Comparison of ENCODE assay signal across 30 cellular contexts in the genomic region with DNA sequence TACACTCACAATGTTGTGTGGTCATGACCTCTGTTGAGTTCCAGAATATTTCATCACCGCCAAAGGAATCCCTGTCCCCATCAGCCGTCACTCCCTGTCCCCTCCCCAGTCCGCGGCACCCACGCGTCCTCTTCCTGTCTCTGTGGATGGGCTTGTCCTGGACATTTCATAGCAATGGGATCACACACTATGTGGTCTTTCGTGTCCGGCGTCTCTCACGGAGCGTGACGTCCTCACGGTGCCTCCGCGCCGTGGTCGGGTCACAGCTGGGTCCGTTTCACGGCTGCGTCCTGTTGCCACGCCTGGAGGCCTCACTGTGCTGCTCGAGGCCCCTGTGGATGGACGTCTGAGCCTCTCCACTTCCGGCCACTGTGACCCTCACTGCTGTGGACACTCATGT. TPM values are rescaled to one million over a fixed set of nuclear protein-coding genes. Genes with fewer than 3 reads are reported as not detected.
DNase-seq lines count a peak whose midpoint lies in the region; ATAC-seq, FAIRE-seq and TF ChIP-seq lines count a peak whose summit lies in the region.
"Had no signal": no experiment of that assay in that cellular context is flagged by ENCODE, and none has a peak within 500 bp of the region (broad histone marks: within the 10 kb centered on the region; RNA-seq: fewer than 3 reads in every experiment).

No MANE protein-coding gene starts in this region.

- no peak overlapping the region for H2BK15ac ChIP-seq in IMR-90 (ENCODE audit: low read depth, low read length)
- 0 out of 2 replicates have a peak overlapping the region, but pooled peaks have one; percentile 25 for H2BK15ac ChIP-seq in H1 (ENCODE audit: low read length)

- in situ Hi-C loops in IMR-90 (cut with MboI; ENCODE audit: low sequenced_read_pairs), result no loop called here

- no peak overlapping the region; the same call in 1 of the 2 replicates for H2AK5ac ChIP-seq in IMR-90 (ENCODE audit: low read depth, low read length)
- no peak overlapping the region for H2AK5ac ChIP-seq in H1 (ENCODE audit: low read depth, low read length)

- H2BK20ac ChIP-seq in IMR-90 (ENCODE audit: low read depth, low read length), result no peak overlapping the region
- no peak overlapping the region for H2BK20ac ChIP-seq in H1 (ENCODE audit: low read length)

- no TSS peak for BruUV-seq in IMR-90 (replicated peaks; lab: Mats Ljungman, UMichigan)

- H4K20me1 ChIP-seq in IMR-90 (ENCODE audit: insufficient read depth, low read length) (no peaks in the 10 kb centered on the region), H1 (replicated peaks in 1 of 2; ENCODE audit: control insufficient read depth in 1 of 2, insufficient read depth in 2 of 2, low read length in 2 of 2) (no peaks in the 10 kb centered on the region)

- H2AFZ ChIP-seq in IMR-90 (replicated peaks; ENCODE audit: low read length, poor library complexity) (peak overlapping the region; percentile 32), H1 (ENCODE audit: low read length) (no peak overlapping the region)
- H2AFZ ChIP-seq: PC-9 had no signal

- no peaks in the 10 kb centered on the region for H3K36me3 Mint-ChIP-seq in stimulated activated naive B cell treated with anti-CD40 and anti-IgM and Interleukin-4, amounts not matched to agents 10 μg/mL and 1 μg/mL and 100 μg/mL, for 72 hours
- no peaks in the 10 kb centered on the region for H3K36me3 Mint-ChIP-seq in activated CD4-positive, alpha-beta T cell treated with anti-CD3 and anti-CD28 coated beads, Interleukin-2, amount 10 ng/mL, durations not matched to agents 24 days and 14 days (ENCODE audit: low read depth)

- H4K5ac ChIP-seq in IMR-90 (ENCODE audit: low read depth, low read length), result no peak overlapping the region
- H4K5ac ChIP-seq in H1 (ENCODE audit: insufficient read length, low read depth, low read length), result no peak overlapping the region

- WGBS in IMR-90 (ENCODE audit: extremely low coverage in 2 of 2, insufficient read length in 1 of 2), 2 experiments, result 64% methylated on average over 10 of the region's 24 CpGs; no CpG with 5 or more reads in 1 of the 2 experiments
- 93% methylated on average over 21 of the region's 24 CpGs; no CpG with 5 or more reads in 1 of the 2 experiments for WGBS in H1 (ENCODE audit: extremely low coverage in 1 of 2, insufficient coverage in 1 of 2, insufficient read length in 1 of 2, insufficient replicate concordance in 2 of 2, low coverage in 1 of 2, low lambda C conversion rate in 2 of 2, missing lambda C conversion rate in 1 of 2), 2 experiments

- H3K27me3 Mint-ChIP-seq in stimulated activated naive B cell treated with anti-CD40 and anti-IgM and Interleukin-4, amounts not matched to agents 10 μg/mL and 1 μg/mL and 100 μg/mL, for 72 hours, result peaks cover 36 to 37% of the 10 kb centered on the region in 2 donors
- peaks cover 7% of the 10 kb centered on the region for H3K27me3 Mint-ChIP-seq in activated CD4-positive, alpha-beta T cell treated with anti-CD3 and anti-CD28 coated beads, Interleukin-2, amount 10 ng/mL, durations not matched to agents 24 days and 14 days

- CTCF ChIA-PET in IMR-90 (lab: Yijun Ruan, JAX), result no interaction called here
- CTCF ChIA-PET in H1 (lab: Charles Lee; ENCODE audit: partially characterized antibody), result no interaction called here

- no peak overlapping the region for H3K56ac ChIP-seq in IMR-90 (ENCODE audit: extremely low read depth, insufficient read depth, low read length)
- H3K56ac ChIP-seq in H1 (replicated peaks; ENCODE audit: insufficient read length, low read depth, low read length), result no peak overlapping the region

- H3K4ac ChIP-seq in IMR-90 (ENCODE audit: low read depth, low read length) (no peak overlapping the region), H1 (replicated peaks; ENCODE audit: insufficient read length, low read depth, low read length) (no peak overlapping the region)

- no peak overlapping the region for H3K18ac ChIP-seq in IMR-90 (ENCODE audit: low read depth, low read length)
- no peak overlapping the region for H3K18ac ChIP-seq in H1 (ENCODE audit: extremely low read depth, low read length)

- FAIRE-seq in H1 (lab: Jason Lieb, UNC), result no peak
- FAIRE-seq: GM12892, GM19239 had no signal

- no peak for TF ChIP-seq EP300 in H1 (IDR thresholded peaks at IDR 0.05; ENCODE audit: borderline replicate concordance in 1 of 2, low read depth in 2 of 2, low read length in 2 of 2)

- no peak overlapping the region for H3K9ac ChIP-seq in IMR-90 (ENCODE audit: low read depth, low read length)
- H3K9ac ChIP-seq in H1 (replicated peaks in 1 of 4; ENCODE audit: extremely low read depth in 1 of 4, low read depth in 3 of 4, low read length in 3 of 4), result no peak overlapping the region

- H2BK120ac ChIP-seq in IMR-90 (ENCODE audit: low read depth, low read length), result no peak overlapping the region
- no peak overlapping the region for H2BK120ac ChIP-seq in H1 (replicated peaks; ENCODE audit: low read depth, low read length)

- POLR2A ChIA-PET in IMR-90 (lab: Charles Lee; ENCODE audit: unreplicated experiment), result no interaction called here
- POLR2A ChIA-PET in H1 (lab: Charles Lee; ENCODE audit: partially characterized antibody), result interaction anchor here (0.6 kb wide), 1 partner anchor 33 kb away, joined by 5 read pairs; no protein-coding TSS in a partner anchor

- H3K9me3 ChIP-seq in IMR-90 (ENCODE audit: control insufficient read depth, insufficient read depth, low read length) (no peaks in the 10 kb centered on the region), H1 (ENCODE audit: insufficient read depth in 2 of 2, low read depth in 1 of 2, low read length in 1 of 2) (no peaks in the 10 kb centered on the region)
- H3K9me3 ChIP-seq: BE2C, MG63 had no signal

- H2BK12ac ChIP-seq in H1 (ENCODE audit: low read depth, low read length), result 0 out of 2 replicates have a peak overlapping the region, but pooled peaks have one; percentile 4

- H3K27ac ChIP-seq in IMR-90 (ENCODE audit: insufficient read depth, low read length) (no peak overlapping the region), H1 (ENCODE audit: low read depth, low read length) (no peak overlapping the region)
- H3K27ac ChIP-seq: PC-9, RWPE1, SK-N-MC had no signal

- intact Hi-C loops in IMR-90 (cut with micrococcal nuclease), result no loop called here
- intact Hi-C loops in activated CD4-positive, alpha-beta T cell treated with anti-CD3 and anti-CD28 coated beads, Interleukin-2, amount 10 ng/mL, durations not matched to agents 24 days and 14 days (cut with micrococcal nuclease), result no loop called here

- ATAC-seq in IMR-90 (ENCODE audit: low read depth), result no peak
- ATAC-seq in stimulated activated naive B cell treated with anti-CD40 and anti-IgM and Interleukin-4, amounts not matched to agents 10 μg/mL and 1 μg/mL and 100 μg/mL, for 72 hours (replicated peaks), result no peak
- ATAC-seq: HCT116 had no signal

- H3K4me2 ChIP-seq in IMR-90 (ENCODE audit: low read depth, low read length) (no peak overlapping the region), H1 (ENCODE audit: insufficient read depth in 1 of 2, low read depth in 2 of 2, low read length in 2 of 2) (no peak overlapping the region)
- H3K4me2 ChIP-seq: PC-9 had no signal

- no peaks in the 10 kb centered on the region for H3K79me2 ChIP-seq in H1 (ENCODE audit: control insufficient read depth in 1 of 2, insufficient read depth in 2 of 2, low read length in 2 of 2)

- no peak overlapping the region for H3K4me3 Mint-ChIP-seq in stimulated activated naive B cell treated with anti-CD40 and anti-IgM and Interleukin-4, amounts not matched to agents 10 μg/mL and 1 μg/mL and 100 μg/mL, for 72 hours
- H3K4me3 Mint-ChIP-seq in activated CD4-positive, alpha-beta T cell treated with anti-CD3 and anti-CD28 coated beads, Interleukin-2, amount 10 ng/mL, durations not matched to agents 24 days and 14 days, result no peak overlapping the region

- H3K4me3 ChIP-seq in IMR-90 (ENCODE audit: insufficient read depth, low read depth, low read length) (no peak overlapping the region), H1 (ENCODE audit: extremely low read depth in 1 of 4, insufficient read depth in 2 of 4, low read depth in 3 of 4, low read length in 4 of 4) (no peak overlapping the region)
- H3K4me3 ChIP-seq: MG63, PC-9, SK-N-MC had no signal

- H4K91ac ChIP-seq in IMR-90 (ENCODE audit: insufficient read depth, low read depth, low read length), result no peak overlapping the region
- H4K91ac ChIP-seq in H1 (replicated peaks; ENCODE audit: insufficient read length, low read length), result no peak overlapping the region

- TF ChIP-seq RAD21 in IMR-90 (IDR thresholded peaks at IDR 0.05; ENCODE audit: low read length) (no peak), H1 (IDR thresholded peaks at IDR 0.05 in 1 of 2, conservative IDR thresholded peaks at IDR 0.05 in 1 of 2; ENCODE audit: low read depth in 2 of 2, low read length in 2 of 2) (no peak)

- H3K9me1 ChIP-seq in IMR-90 (ENCODE audit: insufficient read depth, low read length), result no peaks in the 10 kb centered on the region

- dilution Hi-C loops in IMR-90 (cut with HindIII; ENCODE audit: low sequenced_read_pairs, unreplicated experiment), result no loop called here

- H3K14ac ChIP-seq in IMR-90 (replicated peaks; ENCODE audit: low read depth, low read length), result no peak overlapping the region
- H3K14ac ChIP-seq in H1 (ENCODE audit: insufficient read length), result no peak overlapping the region

- H2BK5ac ChIP-seq in IMR-90 (ENCODE audit: low read depth, low read length, poor library complexity, severe bottlenecking) (no peak overlapping the region), H1 (ENCODE audit: low read depth, low read length) (no peak overlapping the region)

- H3K27me3 ChIP-seq in IMR-90 (ENCODE audit: control insufficient read depth, insufficient read depth, low read length) (peaks cover 3% of the 10 kb centered on the region; the same call in 1 of the 2 replicates), H1 (replicated peaks in 1 of 4; ENCODE audit: control insufficient read depth in 3 of 4, extremely low read depth in 1 of 4, insufficient read depth in 3 of 4, low read length in 3 of 4) (no peaks in the 10 kb centered on the region)
- H3K27me3 ChIP-seq: MG63 had no signal

- H4K8ac ChIP-seq in IMR-90 (ENCODE audit: low read depth in 2 of 2, low read length in 2 of 2) (no peak overlapping the region), H1 (ENCODE audit: extremely low read depth, insufficient read depth, low read length) (no peak overlapping the region; the same call in 1 of the 2 replicates)

- TF ChIP-seq POLR2A in IMR-90 (IDR thresholded peaks at IDR 0.05; ENCODE audit: low read depth, low read length) (no peak), H1 (IDR thresholded peaks at IDR 0.05; ENCODE audit: control extremely low read depth in 1 of 2, low read depth in 2 of 2, low read length in 2 of 2) (no peak)

- peak overlapping the region; percentile 62 for H3K27ac Mint-ChIP-seq in stimulated activated naive B cell treated with anti-CD40 and anti-IgM and Interleukin-4, amounts not matched to agents 10 μg/mL and 1 μg/mL and 100 μg/mL, for 72 hours
- H3K27ac Mint-ChIP-seq in activated CD4-positive, alpha-beta T cell treated with anti-CD3 and anti-CD28 coated beads, Interleukin-2, amount 10 ng/mL, durations not matched to agents 24 days and 14 days, result no peak overlapping the region
- H3K27ac Mint-ChIP-seq: CD14-positive monocyte had no signal

- H3K9me3 Mint-ChIP-seq in stimulated activated naive B cell treated with anti-CD40 and anti-IgM and Interleukin-4, amounts not matched to agents 10 μg/mL and 1 μg/mL and 100 μg/mL, for 72 hours, result no peaks in the 10 kb centered on the region
- H3K9me3 Mint-ChIP-seq in activated CD4-positive, alpha-beta T cell treated with anti-CD3 and anti-CD28 coated beads, Interleukin-2, amount 10 ng/mL, durations not matched to agents 24 days and 14 days, result no peaks in the 10 kb centered on the region

- H3K4me1 ChIP-seq in IMR-90 (ENCODE audit: control insufficient read depth, insufficient read depth, low read length), result no peaks in the 10 kb centered on the region
- H3K4me1 ChIP-seq in H1 (replicated peaks in 1 of 4; ENCODE audit: control insufficient read depth in 3 of 4, insufficient read depth in 4 of 4, low read length in 3 of 4), result no peaks in the 10 kb centered on the region
- H3K4me1 ChIP-seq: BE2C had no signal

- H3K23ac ChIP-seq in IMR-90 (ENCODE audit: low read depth, low read length), result no peak overlapping the region
- H3K23ac ChIP-seq in H1 (ENCODE audit: insufficient read length), result no peak overlapping the region

- H3K79me1 ChIP-seq in IMR-90 (ENCODE audit: low read depth in 1 of 2, low read length in 2 of 2) (no peaks in the 10 kb centered on the region), H1 (ENCODE audit: low read depth, low read length) (no peaks in the 10 kb centered on the region)

- no peaks in the 10 kb centered on the region for H3K23me2 ChIP-seq in H1 (ENCODE audit: low read depth, low read length)

- DNase-seq in IMR-90, result no peak
- no peak for DNase-seq in H1 (ENCODE audit: low read depth in 1 of 2, low spot score in 2 of 2)
- no peak for DNase-seq in stimulated activated naive B cell treated with anti-CD40 and anti-IgM and Interleukin-4, amounts not matched to agents 10 μg/mL and 1 μg/mL and 100 μg/mL, for 72 hours
- DNase-seq in Kasumi-1 (lab: John Stamatoyannopoulos, UW), result no peak
- DNase-seq in CD1c-positive myeloid dendritic cell (ENCODE audit: extremely low spot score), result no peak
- no peak for DNase-seq in activated CD4-positive, alpha-beta T cell treated with anti-CD3 and anti-CD28 coated beads, Interleukin-2, amount 10 ng/mL, durations not matched to agents 24 days and 14 days
- DNase-seq: BE2C, Calu3, DMS79 treated with DMSO at 0.1 percent for 48 hours, GF-D8, KBM-7, MG63, NCI-H1092, NCI-H1417 treated with DMSO at 0.1 percent for 48 hours, NCI-H1694 treated with DMSO at 0.1 percent for 48 hours, NCI-H2081, NCI-H2227 treated with DMSO at 0.1 percent for 48 hours, NCI-H526 treated with DMSO at 0.1 percent for 48 hours, PC-9, SIG-M5 had no signal

- no peak overlapping the region for H2AK9ac ChIP-seq in IMR-90 (replicated peaks; ENCODE audit: low read depth, low read length, poor library complexity)

- TF ChIP-seq CTCF in IMR-90 (conservative IDR thresholded peaks at IDR 0.05; ENCODE audit: low read depth, low read length) (no peak), H1 (IDR thresholded peaks at IDR 0.05; ENCODE audit: control extremely low read depth in 1 of 3, insufficient read depth in 1 of 3, low read depth in 1 of 3, low read length in 3 of 3) (no peak)

- peaks cover 0 to 4% of the 10 kb centered on the region in 2 donors for H3K4me1 Mint-ChIP-seq in stimulated activated naive B cell treated with anti-CD40 and anti-IgM and Interleukin-4, amounts not matched to agents 10 μg/mL and 1 μg/mL and 100 μg/mL, for 72 hours
- H3K4me1 Mint-ChIP-seq in activated CD4-positive, alpha-beta T cell treated with anti-CD3 and anti-CD28 coated beads, Interleukin-2, amount 10 ng/mL, durations not matched to agents 24 days and 14 days, result peaks cover 3% of the 10 kb centered on the region

- H3K36me3 ChIP-seq in IMR-90 (ENCODE audit: control insufficient read depth, insufficient read depth, low read length), result no peaks in the 10 kb centered on the region
- no peaks in the 10 kb centered on the region for H3K36me3 ChIP-seq in H1 (ENCODE audit: control insufficient read depth in 2 of 4, insufficient read depth in 4 of 4, low read length in 3 of 4)
- H3K36me3 ChIP-seq: BE2C, MG63 had no signal

RNA-seq across cellular contexts. Expression of a gene that starts 6.6 kb away (rescaled TPM):
- not detected in 2 replicates for total RNA-seq in IMR-90 (2012; rRNA removed)
- polyA plus RNA-seq in IMR-90 (2012; rRNA removed), result 0.12 TPM in 1 of 2 replicates, not detected in the other
- 0.04 TPM in 1 of 2 replicates, not detected in the other for polyA plus RNA-seq in IMR-90 (2012; cell fraction: cytosol; rRNA removed)
- 2.3 and 4.0 TPM in 2 replicates for polyA plus RNA-seq in IMR-90 (2012; cell fraction: nucleus; rRNA removed; ENCODE audit: low replicate concordance)
- 0.93 TPM for polyA plus RNA-seq in PFSK-1 (2012; ENCODE audit: insufficient read length, low read depth)
- 0.80 and 1.7 TPM in 2 replicates for total RNA-seq in H1 (2021; fragmentation: NEBNext Ultra II Directional; extraction: Animal tissue kit (Norgen Biotek cat#: 25700))
- polyA plus RNA-seq in H1 (2011; rRNA removed), result 1.3 and 2.7 TPM in 2 replicates
- 1.1 TPM for polyA plus RNA-seq in H1 (2011; cell fraction: cytosol; rRNA removed)
- 5.9 TPM for polyA plus RNA-seq in H1 (2011; cell fraction: nucleus; rRNA removed)
- polyA plus RNA-seq in H1 (2012, experiment 1 of 2), result 0.33 to 1.8 TPM (median 1.0 TPM) in 4 replicates
- 0.26 TPM for polyA plus RNA-seq in H1 (2012, experiment 2 of 2)
- polyA plus RNA-seq in H1 (2013, experiment 1 of 2), result 0.41 TPM
- 0.55 TPM for polyA plus RNA-seq in H1 (2013, experiment 2 of 2)
- polyA minus RNA-seq in H1 (2011; rRNA and poly(A)+ RNA removed), result 0.29 TPM in 1 of 2 replicates, not detected in the other
- polyA minus RNA-seq in H1 (2011; cell fraction: cytosol; rRNA and poly(A)+ RNA removed), result 1.3 TPM
- polyA minus RNA-seq in H1 (2011; cell fraction: nucleus; rRNA and poly(A)+ RNA removed), result not detected
- total RNA-seq in activated CD4-positive, alpha-beta T cell treated with anti-CD3 and anti-CD28 coated beads, Interleukin-2, amount 10 ng/mL, durations not matched to agents 24 days and 14 days, result not detected in 2 replicates
- total RNA-seq: Calu3, H4, HT-29, PC-9 had no signal

RNA-seq across cellular contexts. Expression of a gene that starts 6.6 kb away (rescaled TPM):
- total RNA-seq in IMR-90 (2012; rRNA removed), result not detected in 2 replicates
- polyA plus RNA-seq in IMR-90 (2012; rRNA removed) (not detected in 2 replicates), H1 (2011; rRNA removed) (2.1 and 3.1 TPM in 2 replicates)
- polyA plus RNA-seq in IMR-90 (2012; cell fraction: cytosol; rRNA removed), result not detected in 2 replicates
- not detected in 2 replicates for polyA plus RNA-seq in IMR-90 (2012; cell fraction: nucleus; rRNA removed; ENCODE audit: low replicate concordance)
- 1.4 TPM for polyA plus RNA-seq in PFSK-1 (2012; ENCODE audit: insufficient read length, low read depth)
- total RNA-seq in H1 (2021; fragmentation: NEBNext Ultra II Directional; extraction: Animal tissue kit (Norgen Biotek cat#: 25700)), result 0.39 and 0.42 TPM in 2 replicates
- 0.88 TPM for polyA plus RNA-seq in H1 (2011; cell fraction: cytosol; rRNA removed)
- polyA plus RNA-seq in H1 (2011; cell fraction: nucleus; rRNA removed), result 1.6 TPM
- polyA plus RNA-seq in H1 (2012, experiment 1 of 2), result 0.60 to 0.87 TPM (median 0.71 TPM) in 3 of 4 replicates, not detected in the other
- 0.89 TPM for polyA plus RNA-seq in H1 (2012, experiment 2 of 2)
- polyA plus RNA-seq in H1 (2013, experiment 1 of 2), result 1.0 TPM
- polyA plus RNA-seq in H1 (2013, experiment 2 of 2), result 1.2 TPM
- polyA minus RNA-seq in H1 (2011; rRNA and poly(A)+ RNA removed), result 0.24 TPM in 1 of 2 replicates, not detected in the other
- polyA minus RNA-seq in H1 (2011; cell fraction: cytosol; rRNA and poly(A)+ RNA removed), result not detected
- polyA minus RNA-seq in H1 (2011; cell fraction: nucleus; rRNA and poly(A)+ RNA removed), result not detected
- total RNA-seq in activated CD4-positive, alpha-beta T cell treated with anti-CD3 and anti-CD28 coated beads, Interleukin-2, amount 10 ng/mL, durations not matched to agents 24 days and 14 days, result not detected in 2 replicates
- total RNA-seq: Calu3, HT-29, PC-9 had no signal
- polyA plus RNA-seq: CD14-positive monocyte had no signal

RNA-seq across cellular contexts. Expression of a gene that starts 12.5 kb away (rescaled TPM):
- 0.36 and 0.56 TPM in 2 replicates for total RNA-seq in IMR-90 (2012; rRNA removed)
- polyA plus RNA-seq in IMR-90 (2012; rRNA removed) (1.2 and 2.0 TPM in 2 replicates), H1 (2011; rRNA removed) (76.4 and 109 TPM in 2 replicates)
- polyA plus RNA-seq in IMR-90 (2012; cell fraction: cytosol; rRNA removed), result 1.0 and 4.3 TPM in 2 replicates
- polyA plus RNA-seq in IMR-90 (2012; cell fraction: nucleus; rRNA removed; ENCODE audit: low replicate concordance), result 1.4 and 3.6 TPM in 2 replicates
- 24.3 TPM for polyA plus RNA-seq in PFSK-1 (2012; ENCODE audit: insufficient read length, low read depth)
- total RNA-seq in H1 (2021; fragmentation: NEBNext Ultra II Directional; extraction: Animal tissue kit (Norgen Biotek cat#: 25700)), result 66.2 and 71.7 TPM in 2 replicates
- 66.5 TPM for polyA plus RNA-seq in H1 (2011; cell fraction: cytosol; rRNA removed)
- polyA plus RNA-seq in H1 (2011; cell fraction: nucleus; rRNA removed), result 89.7 TPM
- polyA plus RNA-seq in H1 (2012, experiment 1 of 2), result 24.6 to 62.3 TPM (median 53.0 TPM) in 4 replicates
- polyA plus RNA-seq in H1 (2012, experiment 2 of 2), result 35.8 TPM
- 66.3 TPM for polyA plus RNA-seq in H1 (2013, experiment 1 of 2)
- polyA plus RNA-seq in H1 (2013, experiment 2 of 2), result 72.6 TPM
- polyA minus RNA-seq in H1 (2011; rRNA and poly(A)+ RNA removed), result 39.8 and 46.2 TPM in 2 replicates
- 66.8 TPM for polyA minus RNA-seq in H1 (2011; cell fraction: cytosol; rRNA and poly(A)+ RNA removed)
- polyA minus RNA-seq in H1 (2011; cell fraction: nucleus; rRNA and poly(A)+ RNA removed), result 32.2 TPM
- not detected in 2 replicates for total RNA-seq in activated CD4-positive, alpha-beta T cell treated with anti-CD3 and anti-CD28 coated beads, Interleukin-2, amount 10 ng/mL, durations not matched to agents 24 days and 14 days
- total RNA-seq: Calu3, HT-29 had no signal
- polyA plus RNA-seq: CD14-positive monocyte had no signal

RNA-seq across cellular contexts. Expression of a gene that starts 17.9 kb away (rescaled TPM):
- total RNA-seq in IMR-90 (2012; rRNA removed), result not detected in 2 replicates
- polyA plus RNA-seq in IMR-90 (2012; rRNA removed) (0.24 and 0.27 TPM in 2 replicates), H1 (2011; rRNA removed) (not detected in 2 replicates)
- 0.10 and 0.21 TPM in 2 replicates for polyA plus RNA-seq in IMR-90 (2012; cell fraction: cytosol; rRNA removed)
- 1.5 and 1.6 TPM in 2 replicates for polyA plus RNA-seq in IMR-90 (2012; cell fraction: nucleus; rRNA removed; ENCODE audit: low replicate concordance)
- not detected for polyA plus RNA-seq in PFSK-1 (2012; ENCODE audit: insufficient read length, low read depth)
- total RNA-seq in H1 (2021; fragmentation: NEBNext Ultra II Directional; extraction: Animal tissue kit (Norgen Biotek cat#: 25700)), result not detected in 2 replicates
- not detected for polyA plus RNA-seq in H1 (2011; cell fraction: cytosol; rRNA removed)
- polyA plus RNA-seq in H1 (2011; cell fraction: nucleus; rRNA removed), result not detected
- not detected in 4 replicates for polyA plus RNA-seq in H1 (2012, experiment 1 of 2)
- not detected for polyA plus RNA-seq in H1 (2012, experiment 2 of 2)
- polyA plus RNA-seq in H1 (2013, experiment 1 of 2), result not detected
- not detected for polyA plus RNA-seq in H1 (2013, experiment 2 of 2)
- polyA minus RNA-seq in H1 (2011; rRNA and poly(A)+ RNA removed), result not detected in 2 replicates
- polyA minus RNA-seq in H1 (2011; cell fraction: cytosol; rRNA and poly(A)+ RNA removed), result not detected
- not detected for polyA minus RNA-seq in H1 (2011; cell fraction: nucleus; rRNA and poly(A)+ RNA removed)
- not detected in 2 replicates for total RNA-seq in activated CD4-positive, alpha-beta T cell treated with anti-CD3 and anti-CD28 coated beads, Interleukin-2, amount 10 ng/mL, durations not matched to agents 24 days and 14 days
- total RNA-seq: Calu3, H4, HT-29, NCI-H460, PC-9 had no signal

RNA-seq across cellular contexts. Expression of a gene that starts 25.2 kb away (rescaled TPM):
- total RNA-seq in IMR-90 (2012; rRNA removed), result 1.1 and 1.4 TPM in 2 replicates
- polyA plus RNA-seq in IMR-90 (2012; rRNA removed) (2.8 and 3.8 TPM in 2 replicates), H1 (2011; rRNA removed) (2.8 and 4.6 TPM in 2 replicates)
- polyA plus RNA-seq in IMR-90 (2012; cell fraction: cytosol; rRNA removed), result 5.2 and 11.5 TPM in 2 replicates
- 1.6 and 5.5 TPM in 2 replicates for polyA plus RNA-seq in IMR-90 (2012; cell fraction: nucleus; rRNA removed; ENCODE audit: low replicate concordance)
- 55.1 TPM for polyA plus RNA-seq in PFSK-1 (2012; ENCODE audit: insufficient read length, low read depth)
- total RNA-seq in H1 (2021; fragmentation: NEBNext Ultra II Directional; extraction: Animal tissue kit (Norgen Biotek cat#: 25700)), result 1.7 TPM in 2 replicates
- polyA plus RNA-seq in H1 (2011; cell fraction: cytosol; rRNA removed), result 3.8 TPM
- polyA plus RNA-seq in H1 (2011; cell fraction: nucleus; rRNA removed), result 2.4 TPM
- polyA plus RNA-seq in H1 (2012, experiment 1 of 2), result 1.0 to 2.1 TPM (median 1.3 TPM) in 4 replicates
- polyA plus RNA-seq in H1 (2012, experiment 2 of 2), result 0.83 TPM
- 1.5 TPM for polyA plus RNA-seq in H1 (2013, experiment 1 of 2)
- polyA plus RNA-seq in H1 (2013, experiment 2 of 2), result 1.4 TPM
- not detected in 2 replicates for polyA minus RNA-seq in H1 (2011; rRNA and poly(A)+ RNA removed)
- polyA minus RNA-seq in H1 (2011; cell fraction: cytosol; rRNA and poly(A)+ RNA removed), result 3.5 TPM
- polyA minus RNA-seq in H1 (2011; cell fraction: nucleus; rRNA and poly(A)+ RNA removed), result 4.7 TPM
- total RNA-seq in activated CD4-positive, alpha-beta T cell treated with anti-CD3 and anti-CD28 coated beads, Interleukin-2, amount 10 ng/mL, durations not matched to agents 24 days and 14 days, result 1.4 and 2.5 TPM in 2 replicates

Comparison
In these comparisons a context has a peak if more than half of its experiments do, and no peak if none do; other contexts are left out.
1. RNA of a gene that starts 12.5 kb away (total RNA-seq): 66.2 to 71.7 TPM in H1; 0.36 to 0.56 TPM in IMR-90 and not detected in activated CD4-positive, alpha-beta T cell treated with anti-CD3 and anti-CD28 coated beads, Interleukin-2, amount 10 ng/mL, durations not matched to agents 24 days and 14 days; every median in the first group is over 10 times any median in the second.